Comparison of ENCODE assay signal across 29 cellular contexts in the genomic region with DNA sequence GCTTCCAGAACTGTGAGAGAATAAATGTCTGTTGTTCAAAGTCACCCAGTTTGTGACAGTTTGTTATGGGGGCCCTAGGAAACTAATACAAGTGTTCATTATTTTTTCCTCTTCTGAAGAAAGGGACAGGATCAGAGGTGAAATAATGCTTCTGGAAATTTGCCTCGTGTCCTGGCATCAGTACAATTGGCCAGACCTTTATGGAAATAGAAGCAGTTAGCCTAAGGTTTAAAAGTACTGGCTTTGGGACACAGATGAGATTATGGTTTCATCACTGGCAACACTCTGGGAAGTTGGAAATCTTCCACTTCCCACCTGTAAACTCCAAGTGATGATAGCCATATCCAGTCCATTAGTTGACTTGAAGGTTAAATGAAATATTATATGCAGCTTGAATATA.
"Had no signal": no experiment of that assay in that cellular context is flagged by ENCODE, and none has a peak within 500 bp of the region (broad histone marks: within the 10 kb centered on the region; RNA-seq: fewer than 3 reads in every experiment).

No MANE protein-coding gene starts in this region.

- H3K36me3 ChIP-seq: ascending aorta, cardiac muscle cell, MG63, Peyer's patch had no signal

- H3K4me3 ChIP-seq: ascending aorta, cardiac muscle cell, MG63, Peyer's patch had no signal

- ATAC-seq: activated CD8-positive, alpha-beta T cell treated with anti-CD3 and anti-CD28 coated beads for 36 hours; PC-3; SK-N-SH treated with all-trans-retinoic acid at 6 μM for 48 hours had no signal

- DNase-seq: activated CD4-positive, alpha-beta T cell treated with anti-CD3 and anti-CD28 coated beads, Interleukin-2, amount 10 ng/mL, durations not matched to agents 24 days and 14 days; activated CD4-positive, alpha-beta T cell treated with anti-CD3 and anti-CD28 coated beads, Interleukin-2, amount 50 U/mL, for 4 hours; activated CD8-positive, alpha-beta T cell treated with anti-CD3 and anti-CD28 coated beads for 36 hours; activated gamma-delta T cell; activated naive CD4-positive, alpha-beta T cell treated with Interleukin-2 at 50 U/mL for 16 hours; activated naive CD8-positive, alpha-beta T cell treated with anti-CD3 and anti-CD28 coated beads, Interleukin-2, amount 10 ng/mL, durations not matched to agents 7 days and 5 days; activated T-cell treated with anti-CD3 and anti-CD28 coated beads, Interleukin-2, amount 50 U/mL, for 24 hours; amygdala; Karpas-422; MG63; NCI-H1048; NCI-H1436 treated with DMSO at 0.1 percent for 48 hours; NCI-H1694 treated with DMSO at 0.1 percent for 48 hours; NCI-H2029; NCI-H345; NCI-H510A; NCI-H526; NCI-H748 treated with DMSO at 0.1 percent for 48 hours; NK-92 treated with Interleukin-12 subunit alpha and Interleukin-12 subunit beta, amount 100 ng/mL, for 24 hours; PC-3; Peyer's patch; RPMI8226; SIG-M5; T-helper 1 cell; T-helper 2 cell; T-helper 9 cell had no signal

- H3K27me3 ChIP-seq: ascending aorta, cardiac muscle cell, MG63, Peyer's patch had no signal

- H3K27ac ChIP-seq: ascending aorta, cardiac muscle cell, Peyer's patch had no signal

- H3K9me3 ChIP-seq: ascending aorta, Peyer's patch had no signal

- H3K4me1 ChIP-seq: ascending aorta, Peyer's patch had no signal
